ENCODE assay signal across 23 cellular contexts in the genomic region with DNA sequence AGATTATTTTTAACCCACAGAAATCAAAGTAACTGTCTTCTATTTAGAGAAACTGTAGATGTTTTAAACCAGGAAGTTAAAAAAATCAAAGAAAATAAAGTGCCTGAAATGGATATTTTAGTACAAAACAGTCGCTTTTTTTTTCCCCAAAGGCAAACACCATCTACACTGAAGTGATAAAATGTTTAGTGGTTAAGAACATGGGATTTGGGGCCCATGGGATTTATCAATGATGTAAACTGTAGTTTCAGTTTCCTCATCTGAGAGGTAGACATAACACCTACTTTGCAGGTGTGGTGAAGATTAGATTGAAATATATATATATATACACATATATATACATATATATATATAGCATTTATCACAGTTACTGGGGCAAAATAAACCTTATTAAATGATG. TPM values are rescaled to one million over a fixed set of nuclear protein-coding genes. Genes with fewer than 3 reads are reported as not detected.
"Had no signal": no experiment of that assay in that cellular context is flagged by ENCODE, and none has a peak within 500 bp of the region (broad histone marks: within the 10 kb centered on the region; RNA-seq: fewer than 3 reads in every experiment).

No MANE protein-coding gene starts in this region.

- ATAC-seq: Panc1, PC-3, T-cell had no signal

- DNase-seq: Karpas-422, KG1, MG63, NCI-H1092, NCI-H1105 treated with DMSO at 0.1 percent for 48 hours, NCI-H1417 treated with DMSO at 0.1 percent for 48 hours, NCI-H146, NCI-H1694 treated with DMSO at 0.1 percent for 48 hours, NCI-H1930, NCI-H2081, NCI-H2107, NCI-H2227 treated with DMSO at 0.1 percent for 48 hours, NCI-H510A, NCI-H524 treated with DMSO at 0.1 percent for 48 hours, NCI-H69, NCI-H774, PC-3, SHP77, SW 1271, T-cell had no signal

- H3K9me3 Mint-ChIP-seq: T-cell had no signal

- H3K27ac Mint-ChIP-seq: T-cell had no signal

- H3K4me3 ChIP-seq: MG63 had no signal

- H3K9me3 ChIP-seq: MG63 had no signal

- H3K4me3 Mint-ChIP-seq: T-cell had no signal

- H3K36me3 Mint-ChIP-seq: T-cell had no signal

- H3K27me3 ChIP-seq: MG63 had no signal

- H3K27me3 Mint-ChIP-seq: T-cell had no signal

- H3K27ac ChIP-seq: RWPE1 had no signal

RNA-seq across cellular contexts. Expression of gene F13B, which starts 57.3 kb away (rescaled TPM):
- total RNA-seq: PC-3, SK-MEL-5, T-cell had no signal
